ENCODE assay signal across 16 cellular contexts in genomic region chr10:61244261-61244775, GRCh38.
DNase-seq lines count a peak whose midpoint lies in the region; FAIRE-seq lines count a peak whose summit lies in the region.
"Had no signal": no experiment of that assay in that cellular context is flagged by ENCODE, and none has a peak within 500 bp of the region (broad histone marks: within the 10 kb centered on the region; RNA-seq: fewer than 3 reads in every experiment).

No MANE protein-coding gene starts in this region.

- peak; percentile 68 for FAIRE-seq in islet of Langerhans (lab: Jason Lieb, UNC)

- DNase-seq in NCI-H2227 treated with DMSO at 0.1 percent for 48 hours (lab: John Stamatoyannopoulos, UW) (peak; percentile 4), NCI-H2227 (lab: John Stamatoyannopoulos, UW; ENCODE audit: unreplicated experiment) (no peak), NCI-H69 (lab: John Stamatoyannopoulos, UW) (peak; percentile 78), DMS53 treated with DMSO at 0.1 percent for 48 hours (lab: John Stamatoyannopoulos, UW; ENCODE audit: unreplicated experiment) (no peak), iPS-NIHi11 (ENCODE audit: low spot score) (no peak), NCI-H187 (lab: John Stamatoyannopoulos, UW) (no peak)
- DNase-seq in activated CD8-positive, alpha-beta memory T cell treated with anti-CD3 and anti-CD28 coated beads for 24 hours: no peak
- DNase-seq: 8988T; Caco-2; CD4-positive, alpha-beta memory T cell; GF-D8; MV-4-11; NCI-H1105 treated with DMSO at 0.1 percent for 48 hours; NK-92 treated with Interleukin-12 subunit alpha and Interleukin-12 subunit beta, amount 100 ng/mL, for 24 hours; T-helper 1 cell had no signal

Comparison
In these comparisons a context has a peak if more than half of its experiments do, and no peak if none do; other contexts are left out.
1. DNase-seq: peak in NCI-H2227 treated with DMSO at 0.1 percent for 48 hours (single experiment) and NCI-H69 (single experiment); none in NCI-H2227 (single experiment), activated CD8-positive, alpha-beta memory T cell treated with anti-CD3 and anti-CD28 coated beads for 24 hours (single experiment), DMS53 treated with DMSO at 0.1 percent for 48 hours (single experiment), iPS-NIHi11 (single experiment) and NCI-H187 (0 of 2).